ENCODE assay signal across 28 cellular contexts in the genomic region with DNA sequence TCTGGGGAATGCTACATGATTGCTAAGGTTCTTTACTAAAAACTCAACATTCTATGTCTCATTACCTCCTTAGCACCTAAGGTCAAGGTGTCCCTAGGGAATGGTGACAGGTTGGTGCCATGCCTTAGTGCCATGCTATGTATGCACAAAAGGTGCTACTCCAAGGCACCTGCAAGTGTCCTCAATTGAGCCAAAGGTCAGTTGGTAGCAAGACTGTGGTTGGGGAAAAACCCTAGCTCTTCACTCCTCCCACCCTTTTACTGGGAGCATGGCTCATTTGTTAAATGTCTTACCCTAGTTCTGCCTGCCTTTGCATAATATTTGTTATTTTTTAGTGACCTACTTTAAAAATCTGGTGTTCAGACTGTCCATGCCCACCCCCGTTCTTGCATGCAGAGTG. TPM values are rescaled to one million over a fixed set of nuclear protein-coding genes. Genes with fewer than 3 reads are reported as not detected.
A peak's percentile ranks its signal among the peaks of the same experiment; 100 is the strongest.
DNase-seq lines count a peak whose midpoint lies in the region; ATAC-seq, FAIRE-seq and TF ChIP-seq lines count a peak whose summit lies in the region.
"Had no signal": no experiment of that assay in that cellular context is flagged by ENCODE, and none has a peak within 500 bp of the region (broad histone marks: within the 10 kb centered on the region; RNA-seq: fewer than 3 reads in every experiment).

No MANE protein-coding gene starts in this region.

- peaks cover 2 to 4% of the 10 kb centered on the region in 2 donors for H3K4me1 ChIP-seq in small intestine (ENCODE audit: control insufficient read depth in 2 of 2, insufficient read depth in 1 of 2, low read depth in 1 of 2, low read length in 1 of 2)
- H3K4me1 ChIP-seq in aorta (ENCODE audit: control insufficient read depth in 1 of 2, insufficient read depth in 2 of 2, low read length in 2 of 2): no peaks in the 10 kb centered on the region
- H3K4me1 ChIP-seq in left ventricle myocardium inferior: peaks cover 9% of the 10 kb centered on the region
- H3K4me1 ChIP-seq: SJCRH30 had no signal

- peak; percentile 56 for ATAC-seq in GM18511 (IDR thresholded peaks at IDR 0.05; ENCODE audit: unreplicated experiment)
- ATAC-seq in GM21529 (IDR thresholded peaks at IDR 0.05; ENCODE audit: unreplicated experiment): peak; percentile 61
- peak; percentile 69 for ATAC-seq in HG03378 (IDR thresholded peaks at IDR 0.05; ENCODE audit: unreplicated experiment)
- no peak for ATAC-seq in aorta (ENCODE audit: low FRiP score)
- ATAC-seq: Panc1, T-cell had no signal

- intact Hi-C loops in aorta (cut with DNase I): no loop called here
- intact Hi-C loops in left ventricle myocardium inferior (cut with micrococcal nuclease): no loop called here

- H3K4me3 ChIP-seq in small intestine (ENCODE audit: low read depth in 1 of 2, low read length in 2 of 2) (no peak overlapping the region), aorta (ENCODE audit: low read length in 2 of 2) (no peak overlapping the region), left ventricle myocardium inferior (no peak overlapping the region)
- H3K4me3 ChIP-seq: GM23248, SJCRH30 had no signal

- peak; percentile 5 for DNase-seq in small intestine
- DNase-seq in activated T-cell treated with anti-CD3 and anti-CD28 coated beads, Interleukin-2, amount 50 U/mL, for 1 hour: no peak
- DNase-seq in NCI-H526 (lab: John Stamatoyannopoulos, UW): no peak
- no peak for DNase-seq in aorta
- DNase-seq in left ventricle myocardium inferior: no peak
- DNase-seq: 8988T; Calu3; CD8-positive, alpha-beta memory T cell; GDM1; GM23248; H9; HFFc6; IMR-90; NCI-H1092 treated with DMSO at 0.1 percent for 48 hours; NCI-H1436 treated with DMSO at 0.1 percent for 48 hours; NCI-H1930; NCI-H2227 treated with DMSO at 0.1 percent for 48 hours; NCI-H510A; NCI-H82; SJCRH30; T-cell had no signal

- no peak overlapping the region for H3K27ac ChIP-seq in small intestine (ENCODE audit: low read depth in 1 of 2, low read length in 1 of 2)
- no peak overlapping the region for H3K27ac ChIP-seq in aorta (ENCODE audit: low read depth in 1 of 2, low read length in 2 of 2)
- no peak overlapping the region for H3K27ac ChIP-seq in left ventricle myocardium inferior (replicated peaks)
- H3K27ac ChIP-seq: C4-2B, GM23248, KMS-11, SJCRH30 had no signal

- H3K36me3 ChIP-seq in small intestine (ENCODE audit: control insufficient read depth in 2 of 2, insufficient read depth in 2 of 2, low read length in 2 of 2) (peaks cover 3% of the 10 kb centered on the region in 2 donors), aorta (ENCODE audit: control insufficient read depth in 1 of 2, insufficient read depth in 2 of 2, low read length in 1 of 2) (no peaks in the 10 kb centered on the region), left ventricle myocardium inferior (peaks cover 13% of the 10 kb centered on the region)

- 88 to 93% (median 90%) methylated on average over 1 of the region's 1 CpG for WGBS in small intestine, 3 donors
- 91 to 95% methylated on average over 1 of the region's 1 CpG for WGBS in aorta, 2 donors

- no peak for TF ChIP-seq CTCF in left ventricle myocardium inferior (IDR thresholded peaks at IDR 0.05; ENCODE audit: borderline replicate concordance)

- H3K27me3 ChIP-seq in small intestine (ENCODE audit: control insufficient read depth in 2 of 2, insufficient read depth in 2 of 2, low read length in 2 of 2) (no peaks in the 10 kb centered on the region), aorta (ENCODE audit: control insufficient read depth in 1 of 2, insufficient read depth in 2 of 2, low read length in 1 of 2) (no peaks in the 10 kb centered on the region), left ventricle myocardium inferior (ENCODE audit: low read depth) (no peaks in the 10 kb centered on the region)
- H3K27me3 ChIP-seq: SJCRH30 had no signal

- H3K9me3 ChIP-seq in small intestine (ENCODE audit: control insufficient read depth, low read depth): no peaks in the 10 kb centered on the region
- H3K9me3 ChIP-seq in aorta (ENCODE audit: control insufficient read depth, low read length): no peaks in the 10 kb centered on the region
- peaks cover 7% of the 10 kb centered on the region for H3K9me3 ChIP-seq in left ventricle myocardium inferior (replicated peaks)

- FAIRE-seq in small intestine (lab: Jason Lieb, UNC): no peak
- FAIRE-seq: HTR-8/SVneo had no signal

RNA-seq across cellular contexts. Expression of gene ACO1, which starts 17.0 kb away (rescaled TPM):
- polyA plus RNA-seq in small intestine (10 to 100 TPM; 27.8 to 40.3 (median 34.8) TPM), aorta (10 to 100 TPM; 11.0 to 17.7 TPM)
- total RNA-seq in aorta (10 to 100 TPM; 29.4 to 30.5 TPM), left ventricle myocardium inferior (62.7 TPM)
